Comparison of ENCODE assay signal across 8 cellular contexts in genomic region chr12:108087900-108088299, GRCh38. TPM values are rescaled to one million over a fixed set of nuclear protein-coding genes. Genes with fewer than 3 reads are reported as not detected.
"Had no signal": no experiment of that assay in that cellular context is flagged by ENCODE, and none has a peak within 500 bp of the region (broad histone marks: within the 10 kb centered on the region; RNA-seq: fewer than 3 reads in every experiment).

No MANE protein-coding gene starts in this region.

- H3K9ac ChIP-seq: KMS-11 had no signal

- FAIRE-seq: HTR-8/SVneo had no signal

- H3K4me2 ChIP-seq: KMS-11 had no signal

- DNase-seq: IMR-90, KBM-7, KG1 had no signal

- H3K27ac ChIP-seq: HL-60, KMS-11 had no signal

RNA-seq across cellular contexts. Expression of gene WSCD2, which starts 41.2 kb away (rescaled TPM):
- total RNA-seq: HT-29, HT1080, IMR-90 had no signal
- polyA plus RNA-seq: IMR-90 had no signal
